Comparison of ENCODE assay signal across 8 cellular contexts in the genomic region with DNA sequence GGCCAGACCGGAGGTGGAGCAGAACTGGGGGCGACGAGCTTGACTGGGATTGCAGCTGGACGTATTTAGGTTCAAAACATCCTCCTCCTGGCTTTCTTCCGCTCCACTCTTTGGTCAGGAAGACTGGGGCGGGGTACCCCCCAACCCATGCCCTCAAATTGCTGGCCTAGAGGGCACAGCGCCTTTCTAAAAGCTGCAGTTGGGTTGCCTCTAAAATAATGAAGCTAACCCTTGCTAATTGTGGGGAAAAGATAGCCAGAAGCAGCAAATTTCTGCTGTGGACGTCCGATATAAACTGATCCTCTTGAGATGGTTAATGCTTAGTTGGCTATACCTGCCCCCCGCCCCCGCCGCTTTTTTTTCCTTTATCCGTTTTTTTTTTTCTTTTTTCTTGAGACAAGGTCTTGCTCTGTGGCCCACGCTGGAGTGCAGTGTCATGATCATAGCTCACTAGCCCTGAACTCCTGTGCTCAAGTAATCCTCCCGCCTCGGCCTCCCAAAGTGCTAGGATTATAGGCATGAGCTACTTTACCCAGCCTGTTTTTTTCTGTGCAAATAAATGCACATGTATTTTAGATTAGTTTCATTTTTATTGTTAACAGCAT. TPM values are rescaled to one million over a fixed set of nuclear protein-coding genes. Genes with fewer than 3 reads are reported as not detected.
A peak's percentile ranks its signal among the peaks of the same experiment; 100 is the strongest.
DNase-seq lines count a peak whose midpoint lies in the region; TF ChIP-seq lines count a peak whose summit lies in the region.

No MANE protein-coding gene starts in this region.

- peak overlapping the region; percentile 84 for H3K27ac Mint-ChIP-seq in type B pancreatic cell

- POLR2A ChIA-PET in BJ (lab: Charles Lee), result interaction anchor here (0.6 kb wide), 1 partner anchor 16 kb away, joined by 5 read pairs; no protein-coding TSS in a partner anchor

- H3K9me3 Mint-ChIP-seq in type B pancreatic cell, result no peaks in the 10 kb centered on the region

- H3K36me3 Mint-ChIP-seq in type B pancreatic cell, result peaks cover 19% of the 10 kb centered on the region

- CTCF ChIA-PET in BJ (lab: Yijun Ruan, JAX), result no interaction called here

- H3K4me3 ChIP-seq in BJ (ENCODE audit: low read depth, low read length), result peak overlapping the region; percentile 86
- peak overlapping the region; percentile 96 for H3K4me3 ChIP-seq in astrocyte of the spinal cord (ENCODE audit: low read depth, low read length)
- H3K4me3 ChIP-seq in lower leg skin (ENCODE audit: low read depth, poor library complexity, severe bottlenecking), result peak overlapping the region; percentile 88

- in situ Hi-C loops in astrocyte of the spinal cord (cut with HindIII; ENCODE audit: low sequenced_read_pairs) (no loop called here), KBM-7 (cut with MboI; ENCODE audit: low pct_unique_long_range_greater_than_20kb, low sequenced_read_pairs) (no loop called here)

- peak overlapping the region; percentile 90 for H3K27ac ChIP-seq in KOPT-K1 (ENCODE audit: low read depth, low read length, poor library complexity, severe bottlenecking)

- H3K27me3 Mint-ChIP-seq in type B pancreatic cell, result no peaks in the 10 kb centered on the region

- TF ChIP-seq POLR2A in lower leg skin (IDR thresholded peaks at IDR 0.05), result no peak

- peak overlapping the region; percentile 92 for H3K4me3 Mint-ChIP-seq in type B pancreatic cell

- intact Hi-C loops in lower leg skin (cut with DNase I; ENCODE audit: low total_unique reads), result no loop called here

- H3K9me3 ChIP-seq in KOPT-K1 (ENCODE audit: insufficient read depth, low read length, poor library complexity, severe bottlenecking), result no peaks in the 10 kb centered on the region

- no peaks in the 10 kb centered on the region for H3K27me3 ChIP-seq in BJ (ENCODE audit: control insufficient read depth, insufficient read depth, low read length)

- 3 to 5% methylated on average over 16 of the region's 16 CpGs for WGBS in lower leg skin, 2 donors

- H3K36me3 ChIP-seq in BJ (ENCODE audit: control insufficient read depth, insufficient read depth, low read length), result peaks cover 2% of the 10 kb centered on the region; the same call in 1 of the 2 replicates
- peaks cover 37% of the 10 kb centered on the region for H3K36me3 ChIP-seq in KOPT-K1 (ENCODE audit: insufficient read depth, low read length)

- no peak for DNase-seq in BJ (ENCODE audit: low read depth)
- no peak for DNase-seq in astrocyte of the spinal cord (ENCODE audit: low read depth, low spot score)
- DNase-seq in lower leg skin (ENCODE audit: low spot score in 2 of 2), result peak in 1 of 2 donors; percentile 25
- DNase-seq in type B pancreatic cell (ENCODE audit: extremely low spot score, unreplicated experiment), result no peak
- DNase-seq in KBM-7, result no peak
- DNase-seq in DMS114 treated with DMSO at 0.1 percent for 48 hours (lab: John Stamatoyannopoulos, UW; ENCODE audit: unreplicated experiment), result no peak
- no peak for DNase-seq in activated CD4-positive, CD25-positive, alpha-beta regulatory T cell (lab: John Stamatoyannopoulos, UW)

- peaks cover 20% of the 10 kb centered on the region for H3K4me1 Mint-ChIP-seq in type B pancreatic cell (ENCODE audit: unreplicated experiment)

- no peak for TF ChIP-seq CTCF in BJ (IDR thresholded peaks at IDR 0.05; ENCODE audit: insufficient read depth, low read depth, low read length)
- no peak for TF ChIP-seq CTCF in astrocyte of the spinal cord (IDR thresholded peaks at IDR 0.05; ENCODE audit: low read depth, low read length)
- TF ChIP-seq CTCF in lower leg skin (IDR thresholded peaks at IDR 0.05), result no peak
- TF ChIP-seq CTCF in type B pancreatic cell (conservative IDR thresholded peaks at IDR 0.05), result no peak

RNA-seq across cellular contexts. Expression of a gene that starts 0.8 kb away (rescaled TPM):
- 3.2 and 4.0 TPM in 2 replicates for polyA plus RNA-seq in BJ (2011; rRNA removed)
- polyA minus RNA-seq in BJ (2011; rRNA and poly(A)+ RNA removed), result 3.4 and 7.3 TPM in 2 replicates
- total RNA-seq in lower leg skin (10 to 100 TPM in 3 of 4 donors, 1 to 10 TPM in 1; 9.7 to 32.7 (median 12.6) TPM), type B pancreatic cell (ENCODE audit: low replicate concordance) (61.0 and 70.8 TPM in 2 replicates)

RNA-seq across cellular contexts. Expression of a gene that starts 29.2 kb away (rescaled TPM):
- polyA plus RNA-seq in BJ (2011; rRNA removed), result 35.2 and 55.6 TPM in 2 replicates
- 41.1 and 81.7 TPM in 2 replicates for polyA minus RNA-seq in BJ (2011; rRNA and poly(A)+ RNA removed)
- total RNA-seq in lower leg skin (10 to 100 TPM; 30.7 to 43.2 (median 39.2) TPM), type B pancreatic cell (ENCODE audit: low replicate concordance) (44.5 and 52.7 TPM in 2 replicates)

RNA-seq across cellular contexts. Expression of a gene that starts 46.8 kb away (rescaled TPM):
- 2.8 and 3.4 TPM in 2 replicates for polyA plus RNA-seq in BJ (2011; rRNA removed)
- polyA minus RNA-seq in BJ (2011; rRNA and poly(A)+ RNA removed), result 1.6 and 1.8 TPM in 2 replicates
- total RNA-seq in lower leg skin (1 to 10 TPM; 3.7 to 5.0 (median 4.8) TPM), type B pancreatic cell (ENCODE audit: low replicate concordance) (4.3 and 8.5 TPM in 2 replicates)

RNA-seq across cellular contexts. Expression of a gene that starts 47.0 kb away (rescaled TPM):
- not detected in 2 replicates for polyA plus RNA-seq in BJ (2011; rRNA removed)
- not detected in 2 replicates for polyA minus RNA-seq in BJ (2011; rRNA and poly(A)+ RNA removed)
- not detected for total RNA-seq in lower leg skin
- total RNA-seq in type B pancreatic cell (ENCODE audit: low replicate concordance), result not detected in 2 replicates
